Comparison of ENCODE assay signal across 8 cellular contexts in genomic region chr3:20185733-20186599, GRCh38. TPM values are rescaled to one million over a fixed set of nuclear protein-coding genes. Genes with fewer than 3 reads are reported as not detected.
DNase-seq lines count a peak whose midpoint lies in the region; ATAC-seq lines count a peak whose summit lies in the region.

Gene SGO1 (minus strand): TSS chr3:20186206. CDS start chr3:20184027, 2,179 bp downstream.

- no peaks in the 10 kb centered on the region for H3K27me3 Mint-ChIP-seq in activated CD4-positive, alpha-beta T cell treated with anti-CD3 and anti-CD28 coated beads, Interleukin-2, amount 10 ng/mL, durations not matched to agents 7 days and 5 days

- no peak within 1 kb of the TSS for H3K27ac Mint-ChIP-seq in activated CD4-positive, alpha-beta T cell treated with anti-CD3 and anti-CD28 coated beads, Interleukin-2, amount 10 ng/mL, durations not matched to agents 7 days and 5 days

- ATAC-seq in GM19351 (IDR thresholded peaks at IDR 0.05; ENCODE audit: unreplicated experiment) (peak; percentile 88), HG03520 (IDR thresholded peaks at IDR 0.05; ENCODE audit: unreplicated experiment) (peak; percentile 94), left lobe of liver (peak; percentile 99)

- peaks cover 17% of the 10 kb centered on the region for H3K36me3 Mint-ChIP-seq in activated CD4-positive, alpha-beta T cell treated with anti-CD3 and anti-CD28 coated beads, Interleukin-2, amount 10 ng/mL, durations not matched to agents 7 days and 5 days (ENCODE audit: low read depth)

- no peaks in the 10 kb centered on the region for H3K9me3 Mint-ChIP-seq in activated CD4-positive, alpha-beta T cell treated with anti-CD3 and anti-CD28 coated beads, Interleukin-2, amount 10 ng/mL, durations not matched to agents 7 days and 5 days

- CTCF ChIA-PET in activated CD4-positive, alpha-beta T cell treated with anti-CD3 and anti-CD28 coated beads, Interleukin-2, amount 10 ng/mL, durations not matched to agents 7 days and 5 days (lab: Charles Lee), result interaction anchor here (0.6 to 3.4 kb wide), 5 partner anchors 9 to 298 kb away, joined by 3 to 16 read pairs (median 4); partner anchors contain the start of gene KAT2B

- no peak within 1 kb of the TSS for H3K4me3 Mint-ChIP-seq in activated CD4-positive, alpha-beta T cell treated with anti-CD3 and anti-CD28 coated beads, Interleukin-2, amount 10 ng/mL, durations not matched to agents 7 days and 5 days

- POLR2A ChIA-PET in activated CD4-positive, alpha-beta T cell treated with anti-CD3 and anti-CD28 coated beads, Interleukin-2, amount 10 ng/mL, durations not matched to agents 7 days and 5 days (lab: Charles Lee), result interaction anchor here (1.0 kb wide), 1 partner anchor 145 kb away, joined by 3 read pairs; no protein-coding TSS in a partner anchor

- H3K4me1 Mint-ChIP-seq in activated CD4-positive, alpha-beta T cell treated with anti-CD3 and anti-CD28 coated beads, Interleukin-2, amount 10 ng/mL, durations not matched to agents 7 days and 5 days, result peaks cover 17% of the 10 kb centered on the region

- DNase-seq in C1 segment of cervical spinal cord (lab: John Stamatoyannopoulos, UW), result peak; percentile 88 to 99 (median 96)
- DNase-seq in NCI-H69 (lab: John Stamatoyannopoulos, UW), result peak; percentile 96
- peak; percentile 100 for DNase-seq in activated CD4-positive, alpha-beta T cell treated with anti-CD3 and anti-CD28 coated beads, Interleukin-2, amount 10 ng/mL, durations not matched to agents 7 days and 5 days
- DNase-seq in dermis blood vessel endothelial cell, result peak; percentile 99
- peak; percentile 100 for DNase-seq in left lobe of liver (ENCODE audit: low spot score)
- peak; percentile 99 for DNase-seq in stimulated activated CD4-positive, alpha-beta T cell treated with anti-CD3 and anti-CD28 coated beads, Interleukin-2, amount 100 ng/mL, for 4 hours (ENCODE audit: low read depth)

RNA-seq across cellular contexts. Expression of gene SGO1, which starts in this region (rescaled TPM):
- 10 to 100 TPM; 35.6 to 42.4 TPM for total RNA-seq in activated CD4-positive, alpha-beta T cell treated with anti-CD3 and anti-CD28 coated beads, Interleukin-2, amount 10 ng/mL, durations not matched to agents 7 days and 5 days
- total RNA-seq in dermis blood vessel endothelial cell (2.6 and 10.5 TPM in 2 replicates), left lobe of liver (0.63 TPM)

Comparison
In these comparisons a context has a peak if more than half of its experiments do, and no peak if none do; other contexts are left out.
1. Peak in every context shown above with its lines: DNase-seq and ATAC-seq.
2. Peak in DNase-seq and ATAC-seq in left lobe of liver; RNA of the gene not detected or under 1 TPM.